8 cellular contexts compared by ENCODE assay signal in the genomic region with DNA sequence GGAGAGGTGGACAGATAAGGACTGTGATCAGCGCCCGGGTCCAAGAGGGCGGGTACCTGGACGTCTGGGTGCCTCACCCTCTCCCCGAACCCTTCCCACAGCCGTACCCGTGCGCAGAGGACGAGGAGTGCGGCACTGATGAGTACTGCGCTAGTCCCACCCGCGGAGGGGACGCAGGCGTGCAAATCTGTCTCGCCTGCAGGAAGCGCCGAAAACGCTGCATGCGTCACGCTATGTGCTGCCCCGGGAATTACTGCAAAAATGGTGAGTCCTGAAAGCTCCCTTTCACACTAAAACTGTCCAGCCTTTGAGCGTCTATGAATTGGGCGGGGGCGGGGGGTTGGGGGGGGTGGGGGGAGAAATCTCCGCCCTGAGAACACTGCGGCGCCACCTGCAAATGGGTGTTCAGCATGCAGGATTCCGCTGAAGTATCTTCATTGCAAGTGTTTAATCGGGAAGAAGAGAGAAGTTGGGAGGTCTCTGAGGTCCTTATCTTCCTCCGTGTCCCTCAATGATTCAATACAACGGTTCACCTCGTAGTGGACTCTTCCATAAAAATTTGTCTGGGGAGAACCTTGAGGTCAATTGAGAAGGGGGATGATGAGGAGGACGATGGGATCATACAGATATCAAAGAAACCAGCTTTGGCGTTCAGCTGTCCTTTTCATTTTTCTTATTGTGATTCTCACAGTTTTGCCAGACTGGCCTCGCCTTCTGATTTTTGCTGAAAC. TPM values are rescaled to one million over a fixed set of nuclear protein-coding genes. Genes with fewer than 3 reads are reported as not detected.
DNase-seq lines count a peak whose midpoint lies in the region; ATAC-seq, FAIRE-seq and TF ChIP-seq lines count a peak whose summit lies in the region.

No MANE protein-coding gene starts in this region.

- 8 to 11% methylated on average over 29 to 36 of the region's 36 CpGs for WGBS in lower leg skin, 2 donors
- 9 to 13% methylated on average over 27 to 33 of the region's 36 CpGs for WGBS in tibial nerve, 2 donors

- no peak for ATAC-seq in activated CD4-positive, alpha-beta T cell treated with anti-CD3 and anti-CD28 coated beads for 36 hours

- no peak overlapping the region for H3K27ac ChIP-seq in tibial nerve

- H3K9me3 ChIP-seq in tibial nerve = no peaks in the 10 kb centered on the region

- no peak overlapping the region for H3K4me3 Mint-ChIP-seq in activated CD4-positive, alpha-beta T cell treated with anti-CD3 and anti-CD28 coated beads for 36 hours
- no peak overlapping the region for H3K4me3 Mint-ChIP-seq in activated CD4-positive, alpha-beta T cell treated with anti-CD3 and anti-CD28 coated beads, Interleukin-2, amount 10 ng/mL, durations not matched to agents 24 days and 14 days

- peak; percentile 10 for DNase-seq in activated CD4-positive, alpha-beta T cell treated with anti-CD3 and anti-CD28 coated beads for 36 hours
- DNase-seq in activated CD4-positive, alpha-beta T cell treated with anti-CD3 and anti-CD28 coated beads, Interleukin-2, amount 50 U/mL, for 4 hours = no peak
- no peak for DNase-seq in bronchial epithelial cell (ENCODE audit: low read depth)
- no peak for DNase-seq in lower leg skin (ENCODE audit: low spot score in 2 of 2)
- DNase-seq in tibial nerve (ENCODE audit: low spot score in 2 of 2) = no peak
- no peak for DNase-seq in activated CD8-positive, alpha-beta memory T cell treated with anti-CD3 and anti-CD28 coated beads, Interleukin-2, amount 50 U/mL, for 4 hours
- DNase-seq in NCI-H446 treated with DMSO at 0.1 percent for 48 hours (lab: John Stamatoyannopoulos, UW) = no peak
- no peak for DNase-seq in activated CD4-positive, alpha-beta T cell treated with anti-CD3 and anti-CD28 coated beads, Interleukin-2, amount 10 ng/mL, durations not matched to agents 24 days and 14 days

- H3K36me3 Mint-ChIP-seq in activated CD4-positive, alpha-beta T cell treated with anti-CD3 and anti-CD28 coated beads for 36 hours (ENCODE audit: low read depth) = no peaks in the 10 kb centered on the region
- no peaks in the 10 kb centered on the region for H3K36me3 Mint-ChIP-seq in activated CD4-positive, alpha-beta T cell treated with anti-CD3 and anti-CD28 coated beads, Interleukin-2, amount 10 ng/mL, durations not matched to agents 24 days and 14 days (ENCODE audit: low read depth)

- peak overlapping the region; percentile 78 for H3K4me3 ChIP-seq in bronchial epithelial cell (ENCODE audit: low read depth, low read length)
- peak overlapping the region; percentile 31 for H3K4me3 ChIP-seq in lower leg skin (ENCODE audit: low read depth, poor library complexity, severe bottlenecking)
- peak overlapping the region; percentile 10 to 53 (median 46) for H3K4me3 ChIP-seq in tibial nerve

- H3K4me1 Mint-ChIP-seq in activated CD4-positive, alpha-beta T cell treated with anti-CD3 and anti-CD28 coated beads for 36 hours = peaks cover 14% of the 10 kb centered on the region
- peaks cover 10% of the 10 kb centered on the region for H3K4me1 Mint-ChIP-seq in activated CD4-positive, alpha-beta T cell treated with anti-CD3 and anti-CD28 coated beads, Interleukin-2, amount 10 ng/mL, durations not matched to agents 24 days and 14 days

- TF ChIP-seq POLR2A in lower leg skin (IDR thresholded peaks at IDR 0.05) (no peak), tibial nerve (IDR thresholded peaks at IDR 0.05) (no peak)

- intact Hi-C loops in activated CD4-positive, alpha-beta T cell treated with anti-CD3 and anti-CD28 coated beads for 36 hours (cut with DNase I, micrococcal nuclease) = loop anchor here in 1 of 2 experiments (5.0 kb wide), 1 partner anchor 467 kb away; no protein-coding TSS in a partner anchor
- intact Hi-C loops in lower leg skin (cut with DNase I; ENCODE audit: low total_unique reads) = loop anchor here (10.0 kb wide), 1 partner anchor 170 kb away; no protein-coding TSS in a partner anchor
- intact Hi-C loops in activated CD4-positive, alpha-beta T cell treated with anti-CD3 and anti-CD28 coated beads, Interleukin-2, amount 10 ng/mL, durations not matched to agents 24 days and 14 days (cut with micrococcal nuclease) = no loop called here

- no peak overlapping the region for H3K27ac Mint-ChIP-seq in activated CD4-positive, alpha-beta T cell treated with anti-CD3 and anti-CD28 coated beads for 36 hours
- no peak overlapping the region for H3K27ac Mint-ChIP-seq in activated CD4-positive, alpha-beta T cell treated with anti-CD3 and anti-CD28 coated beads, Interleukin-2, amount 10 ng/mL, durations not matched to agents 24 days and 14 days

- no peak for FAIRE-seq in bronchial epithelial cell (lab: Jason Lieb, UNC)

- no peak for TF ChIP-seq CTCF in bronchial epithelial cell (IDR thresholded peaks at IDR 0.05; ENCODE audit: insufficient read depth, low read length, severe bottlenecking)
- TF ChIP-seq CTCF in lower leg skin (IDR thresholded peaks at IDR 0.05) = no peak
- no peak for TF ChIP-seq CTCF in tibial nerve (IDR thresholded peaks at IDR 0.05)

- POLR2A ChIA-PET in activated CD4-positive, alpha-beta T cell treated with anti-CD3 and anti-CD28 coated beads for 36 hours (lab: Charles Lee) = no interaction called here

- H3K9me3 Mint-ChIP-seq in activated CD4-positive, alpha-beta T cell treated with anti-CD3 and anti-CD28 coated beads for 36 hours (ENCODE audit: low read depth) = no peaks in the 10 kb centered on the region
- no peaks in the 10 kb centered on the region for H3K9me3 Mint-ChIP-seq in activated CD4-positive, alpha-beta T cell treated with anti-CD3 and anti-CD28 coated beads, Interleukin-2, amount 10 ng/mL, durations not matched to agents 24 days and 14 days

- peaks cover 0 to 25% (median 4%) of the 10 kb centered on the region in 4 donors for H3K4me1 ChIP-seq in tibial nerve

- H3K27me3 Mint-ChIP-seq in activated CD4-positive, alpha-beta T cell treated with anti-CD3 and anti-CD28 coated beads for 36 hours = peaks cover 47% of the 10 kb centered on the region
- peaks cover 49% of the 10 kb centered on the region for H3K27me3 Mint-ChIP-seq in activated CD4-positive, alpha-beta T cell treated with anti-CD3 and anti-CD28 coated beads, Interleukin-2, amount 10 ng/mL, durations not matched to agents 24 days and 14 days

- TF ChIP-seq EP300 in tibial nerve (IDR thresholded peaks at IDR 0.05) = no peak

- CTCF ChIA-PET in activated CD4-positive, alpha-beta T cell treated with anti-CD3 and anti-CD28 coated beads for 36 hours (lab: Charles Lee) = no interaction called here

- H3K27me3 ChIP-seq in bronchial epithelial cell (ENCODE audit: control insufficient read depth, insufficient read depth, low read length) = no peaks in the 10 kb centered on the region
- peaks cover 0 to 39% of the 10 kb centered on the region in 2 donors for H3K27me3 ChIP-seq in tibial nerve

- no peaks in the 10 kb centered on the region for H3K36me3 ChIP-seq in bronchial epithelial cell (ENCODE audit: control insufficient read depth, insufficient read depth, low read length)
- H3K36me3 ChIP-seq in tibial nerve = no peaks in the 10 kb centered on the region

RNA-seq across cellular contexts. Expression of gene DKK1, which starts 0.9 kb away (rescaled TPM):
- not detected for total RNA-seq in activated CD4-positive, alpha-beta T cell treated with anti-CD3 and anti-CD28 coated beads for 36 hours
- total RNA-seq in bronchial epithelial cell = 13.6 and 43.7 TPM in 2 replicates
- total RNA-seq in lower leg skin = 10 to 100 TPM; 27.7 to 68.9 (median 35.5) TPM
- total RNA-seq in tibial nerve = 10 to 100 TPM in 1 of 4 donors, 1 to 10 TPM in 2, under 1 TPM in 1; 0.22 to 28.2 (median 1.9) TPM
- not detected in 2 replicates for total RNA-seq in activated CD4-positive, alpha-beta T cell treated with anti-CD3 and anti-CD28 coated beads, Interleukin-2, amount 10 ng/mL, durations not matched to agents 24 days and 14 days
